ENCODE assay signal across 23 cellular contexts in the genomic region with DNA sequence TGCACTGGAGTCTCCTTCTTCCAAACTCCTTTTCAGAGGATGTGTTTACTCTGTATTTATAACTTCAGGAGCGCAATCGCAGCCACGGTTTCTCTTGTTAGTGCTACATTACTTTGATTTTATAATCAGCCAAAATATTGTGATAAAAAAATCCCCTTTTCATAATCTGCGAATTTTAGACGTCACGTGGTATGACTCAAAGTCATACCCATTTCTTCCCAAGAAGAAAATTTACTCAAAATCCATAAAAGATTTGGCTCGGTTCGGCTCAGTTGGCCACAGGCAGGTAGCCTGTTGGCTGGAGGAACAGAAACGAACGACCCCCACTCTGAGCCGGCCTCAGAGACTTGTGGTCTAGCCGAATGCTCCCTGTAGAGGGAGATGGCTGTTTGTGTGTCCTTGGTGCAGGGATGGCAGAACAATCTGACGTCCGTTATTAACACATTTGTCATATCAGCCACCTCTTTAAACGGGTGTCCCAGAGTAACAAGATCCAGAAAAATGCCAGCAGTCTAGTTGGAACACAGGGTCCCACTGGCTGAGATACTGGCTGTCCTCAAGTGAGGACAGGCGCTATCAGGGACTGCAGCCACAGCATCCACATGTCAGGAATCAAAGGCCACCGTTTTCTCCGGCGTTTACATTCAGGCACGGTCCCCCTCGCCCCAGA.
DNase-seq lines count a peak whose midpoint lies in the region; ATAC-seq, FAIRE-seq and TF ChIP-seq lines count a peak whose summit lies in the region.
"Had no signal": no experiment of that assay in that cellular context is flagged by ENCODE, and none has a peak within 500 bp of the region (broad histone marks: within the 10 kb centered on the region; RNA-seq: fewer than 3 reads in every experiment).

No MANE protein-coding gene starts in this region.

- no peak overlapping the region for H4K91ac ChIP-seq in H1 (replicated peaks; ENCODE audit: insufficient read length, low read length)

- DNase-seq in H1 (ENCODE audit: low read depth in 1 of 2, low spot score in 2 of 2) (no peak), left ventricle myocardium inferior (no peak), spleen (peak; percentile 45), upper lobe of left lung (no peak), NCI-H2196 (lab: John Stamatoyannopoulos, UW; ENCODE audit: unreplicated experiment) (no peak)
- no peak for DNase-seq in stimulated activated naive CD4-positive, alpha-beta T cell (lab: John Stamatoyannopoulos, UW)
- DNase-seq: CD8-positive, alpha-beta T cell; GDM1; H7; KBM-7; MM.1S; NCI-H1048; NCI-H1436 treated with DMSO at 0.1 percent for 48 hours; NCI-H1930; NCI-H2227 treated with DMSO at 0.1 percent for 48 hours; NCI-H524; NCI-H82 had no signal

- no peaks in the 10 kb centered on the region for H3K23me2 ChIP-seq in H1 (ENCODE audit: low read depth, low read length)

- no peak overlapping the region for H4K5ac ChIP-seq in H1 (ENCODE audit: insufficient read length, low read depth, low read length)

- H3K79me2 ChIP-seq in H1 (ENCODE audit: control insufficient read depth in 1 of 2, insufficient read depth in 2 of 2, low read length in 2 of 2): no peaks in the 10 kb centered on the region

- H3K4me2 ChIP-seq in H1 (ENCODE audit: insufficient read depth in 1 of 2, low read depth in 2 of 2, low read length in 2 of 2): no peak overlapping the region

- POLR2A ChIA-PET in H1 (lab: Charles Lee; ENCODE audit: partially characterized antibody): no interaction called here

- no peaks in the 10 kb centered on the region for H4K20me1 ChIP-seq in H1 (replicated peaks in 1 of 2; ENCODE audit: control insufficient read depth in 1 of 2, insufficient read depth in 2 of 2, low read length in 2 of 2)
- H4K20me1 ChIP-seq: BLaER1 treated with 17β-estradiol and CSF1 and Interleukin-3, amounts not matched to agents 10 nM and 100 nM had no signal

- H2AFZ ChIP-seq in H1 (ENCODE audit: low read length): no peak overlapping the region

- TF ChIP-seq RAD21 in H1 (IDR thresholded peaks at IDR 0.05 in 1 of 2, conservative IDR thresholded peaks at IDR 0.05 in 1 of 2; ENCODE audit: low read depth in 2 of 2, low read length in 2 of 2): no peak

- no peak overlapping the region for H2BK20ac ChIP-seq in H1 (ENCODE audit: low read length)

- H3K9me3 ChIP-seq in H1 (ENCODE audit: insufficient read depth in 2 of 2, low read depth in 1 of 2, low read length in 1 of 2): no peaks in the 10 kb centered on the region
- H3K9me3 ChIP-seq in left ventricle myocardium inferior (replicated peaks): no peaks in the 10 kb centered on the region
- H3K9me3 ChIP-seq in neutrophil: no peaks in the 10 kb centered on the region
- peaks cover 0 to 2% (median 0%) of the 10 kb centered on the region in 8 donors for H3K9me3 ChIP-seq in spleen
- H3K9me3 ChIP-seq in upper lobe of left lung: no peaks in the 10 kb centered on the region

- intact Hi-C loops in left ventricle myocardium inferior (cut with micrococcal nuclease): no loop called here
- intact Hi-C loops in spleen (cut with DNase I; ENCODE audit: low total_unique reads): no loop called here

- peak overlapping the region; percentile 46; the same call in 1 of the 2 replicates for H2BK15ac ChIP-seq in H1 (ENCODE audit: low read length)

- no peaks in the 10 kb centered on the region for H3K27me3 ChIP-seq in H1 (replicated peaks in 1 of 4; ENCODE audit: control insufficient read depth in 3 of 4, extremely low read depth in 1 of 4, insufficient read depth in 3 of 4, low read length in 3 of 4)
- H3K27me3 ChIP-seq in left ventricle myocardium inferior (ENCODE audit: low read depth): no peaks in the 10 kb centered on the region
- H3K27me3 ChIP-seq in neutrophil: peaks cover 11% of the 10 kb centered on the region
- H3K27me3 ChIP-seq in spleen (replicated peaks in 1 of 7): peaks cover 0 to 8% (median 0%) of the 10 kb centered on the region in 7 donors
- no peaks in the 10 kb centered on the region for H3K27me3 ChIP-seq in upper lobe of left lung
- H3K27me3 ChIP-seq: BLaER1 treated with 17β-estradiol and CSF1 and Interleukin-3, amounts not matched to agents 10 nM and 100 nM; SJSA1 had no signal

- no peaks in the 10 kb centered on the region for H3K79me1 ChIP-seq in H1 (ENCODE audit: low read depth, low read length)

- CTCF ChIA-PET in H1 (lab: Charles Lee; ENCODE audit: partially characterized antibody): no interaction called here

- no peak for FAIRE-seq in H1 (lab: Jason Lieb, UNC)
- FAIRE-seq: GM19239 had no signal

- no peak overlapping the region for H3K23ac ChIP-seq in H1 (ENCODE audit: insufficient read length)

- H4K8ac ChIP-seq in H1 (ENCODE audit: extremely low read depth, insufficient read depth, low read length): no peak overlapping the region

- H3K4me1 ChIP-seq in H1 (replicated peaks in 1 of 4; ENCODE audit: control insufficient read depth in 3 of 4, insufficient read depth in 4 of 4, low read length in 3 of 4) (peaks cover 0 to 9% (median 4%) of the 10 kb centered on the region in 4 experiments; a peak in 5 of 7 replicates), left ventricle myocardium inferior (peaks cover 49% of the 10 kb centered on the region), neutrophil (ENCODE audit: control insufficient read depth in 1 of 2, insufficient read depth in 1 of 2, low read depth in 1 of 2, low read length in 1 of 2) (peaks cover 3 to 9% of the 10 kb centered on the region in 2 experiments), spleen (peaks cover 0 to 18% (median 10%) of the 10 kb centered on the region in 6 donors), upper lobe of left lung (peaks cover 0 to 2% (median under 1%) of the 10 kb centered on the region in 4 donors)
- H3K4me1 ChIP-seq: SJSA1 had no signal

- H3K14ac ChIP-seq in H1 (ENCODE audit: insufficient read length): no peak overlapping the region

- no peaks in the 10 kb centered on the region for H3K36me3 ChIP-seq in H1 (ENCODE audit: control insufficient read depth in 2 of 4, insufficient read depth in 4 of 4, low read length in 3 of 4)
- no peaks in the 10 kb centered on the region for H3K36me3 ChIP-seq in left ventricle myocardium inferior
- H3K36me3 ChIP-seq in neutrophil: no peaks in the 10 kb centered on the region
- H3K36me3 ChIP-seq in spleen: no peaks in the 10 kb centered on the region
- H3K36me3 ChIP-seq in upper lobe of left lung: no peaks in the 10 kb centered on the region
- H3K36me3 ChIP-seq: BLaER1 treated with 17β-estradiol and CSF1 and Interleukin-3, amounts not matched to agents 10 nM and 100 nM; SJSA1 had no signal

- H3K27ac ChIP-seq in H1 (ENCODE audit: low read depth, low read length): no peak overlapping the region
- H3K27ac ChIP-seq in left ventricle myocardium inferior (replicated peaks): peak overlapping the region; percentile 95
- H3K27ac ChIP-seq in neutrophil: peak overlapping the region; percentile 60
- H3K27ac ChIP-seq in spleen: no peak overlapping the region
- H3K27ac ChIP-seq in upper lobe of left lung: no peak overlapping the region
- H3K27ac ChIP-seq: BLaER1 treated with 17β-estradiol and CSF1 and Interleukin-3, amounts not matched to agents 10 nM and 100 nM; SJSA1 had no signal

- TF ChIP-seq EP300 in H1 (IDR thresholded peaks at IDR 0.05; ENCODE audit: borderline replicate concordance in 1 of 2, low read depth in 2 of 2, low read length in 2 of 2) (no peak), upper lobe of left lung (IDR thresholded peaks at IDR 0.05) (no peak)

- 90% methylated on average over 21 of the region's 21 CpGs; no CpG with 5 or more reads in 1 of the 2 experiments for WGBS in H1 (ENCODE audit: extremely low coverage in 1 of 2, insufficient coverage in 1 of 2, insufficient read length in 1 of 2, insufficient replicate concordance in 2 of 2, low coverage in 1 of 2, low lambda C conversion rate in 2 of 2, missing lambda C conversion rate in 1 of 2), 2 experiments
- WGBS in spleen, 5 donors: 86 to 89% (median 87%) methylated on average over 21 of the region's 21 CpGs
- 74 to 80% methylated on average over 17 to 21 of the region's 21 CpGs for WGBS in upper lobe of left lung, 2 donors

- no peak overlapping the region for H3K18ac ChIP-seq in H1 (ENCODE audit: extremely low read depth, low read length)

- H3K4ac ChIP-seq in H1 (replicated peaks; ENCODE audit: insufficient read length, low read depth, low read length): no peak overlapping the region

- H3K4me3 ChIP-seq in H1 (ENCODE audit: extremely low read depth in 1 of 4, insufficient read depth in 2 of 4, low read depth in 3 of 4, low read length in 4 of 4): no peak overlapping the region
- H3K4me3 ChIP-seq in left ventricle myocardium inferior: no peak overlapping the region
- H3K4me3 ChIP-seq in neutrophil (ENCODE audit: low read depth in 1 of 2, low read length in 1 of 2): no peak overlapping the region
- H3K4me3 ChIP-seq in spleen: no peak overlapping the region
- H3K4me3 ChIP-seq in upper lobe of left lung: no peak overlapping the region
- H3K4me3 ChIP-seq: BLaER1 treated with 17β-estradiol and CSF1 and Interleukin-3, amounts not matched to agents 10 nM and 100 nM; SJSA1 had no signal

- no peak overlapping the region for H3K9ac ChIP-seq in H1 (replicated peaks in 1 of 4; ENCODE audit: extremely low read depth in 1 of 4, low read depth in 3 of 4, low read length in 3 of 4)
- H3K9ac ChIP-seq: BLaER1 treated with 17β-estradiol and CSF1 and Interleukin-3, amounts not matched to agents 10 nM and 100 nM had no signal

- TF ChIP-seq CTCF in H1 (IDR thresholded peaks at IDR 0.05; ENCODE audit: control extremely low read depth in 1 of 3, insufficient read depth in 1 of 3, low read depth in 1 of 3, low read length in 3 of 3) (no peak), left ventricle myocardium inferior (IDR thresholded peaks at IDR 0.05; ENCODE audit: borderline replicate concordance) (peak; percentile 56), neutrophil (IDR thresholded peaks at IDR 0.05) (no peak), spleen (IDR thresholded peaks at IDR 0.05 in 8 of 11, conservative IDR thresholded peaks at IDR 0.05 in 3 of 11) (no peak), upper lobe of left lung (IDR thresholded peaks at IDR 0.05) (no peak)

- H3K56ac ChIP-seq in H1 (replicated peaks; ENCODE audit: insufficient read length, low read depth, low read length): no peak overlapping the region

- ATAC-seq in GM18517 (IDR thresholded peaks at IDR 0.05; ENCODE audit: unreplicated experiment) (no peak), upper lobe of left lung (ENCODE audit: low FRiP score in 2 of 2) (no peak)
- ATAC-seq: CD8-positive, alpha-beta T cell; Panc1 had no signal

- H2AK5ac ChIP-seq in H1 (ENCODE audit: low read depth, low read length): no peak overlapping the region

- no peak overlapping the region; the same call in 1 of the 2 replicates for H2BK5ac ChIP-seq in H1 (ENCODE audit: low read depth, low read length)

- 0 out of 2 replicates have a peak overlapping the region, but pooled peaks have one; percentile 23 for H2BK12ac ChIP-seq in H1 (ENCODE audit: low read depth, low read length)

- TF ChIP-seq POLR2A in H1 (IDR thresholded peaks at IDR 0.05; ENCODE audit: control extremely low read depth in 1 of 2, low read depth in 2 of 2, low read length in 2 of 2): no peak
- TF ChIP-seq POLR2A in spleen (IDR thresholded peaks at IDR 0.05): no peak
- no peak for TF ChIP-seq POLR2A in upper lobe of left lung (IDR thresholded peaks at IDR 0.05)

- H2BK120ac ChIP-seq in H1 (replicated peaks; ENCODE audit: low read depth, low read length): no peak overlapping the region

TF ChIP-seq in H1, 55 proteins besides CTCF, POLR2A, EP300 and RAD21 (continues in another document):
- TF ChIP-seq GTF2F1 (IDR thresholded peaks at IDR 0.05; ENCODE audit: borderline replicate concordance, low read depth, low read length): no peak
- no peak for TF ChIP-seq KDM1A (IDR thresholded peaks at IDR 0.05; ENCODE audit: borderline replicate concordance, low read length)

Comparison
In these comparisons a context has a peak if more than half of its experiments do, and no peak if none do; other contexts are left out.
1. H3K27ac ChIP-seq: peak in left ventricle myocardium inferior (single experiment) and neutrophil (single experiment); none in H1 (single experiment), spleen (0 of 8) and upper lobe of left lung (0 of 4).